ENCODE assay signal across 16 cellular contexts in genomic region chr9:133738806-133739150, GRCh38. TPM values are rescaled to one million over a fixed set of nuclear protein-coding genes. Genes with fewer than 3 reads are reported as not detected.
DNase-seq lines count a peak whose midpoint lies in the region; ATAC-seq and TF ChIP-seq lines count a peak whose summit lies in the region.
"Had no signal": no experiment of that assay in that cellular context is flagged by ENCODE, and none has a peak within 500 bp of the region (broad histone marks: within the 10 kb centered on the region; RNA-seq: fewer than 3 reads in every experiment).

No MANE protein-coding gene starts in this region.

- DNase-seq in natural killer cell: no peak
- DNase-seq in natural killer cell treated with Interleukin-12 subunit alpha and Interleukin-12 subunit beta and Interleukin-15 and Interleukin-18, amount 100 ng/mL, for 72 hours (ENCODE audit: low spot score): no peak
- no peak for DNase-seq in effector memory CD8-positive, alpha-beta T cell
- no peak for DNase-seq in naive thymus-derived CD4-positive, alpha-beta T cell
- no peak for DNase-seq in UCSD-AML1 (lab: John Stamatoyannopoulos, UW; ENCODE audit: unreplicated experiment)
- no peak for DNase-seq in NCI-H446 treated with DMSO at 0.1 percent for 48 hours (lab: John Stamatoyannopoulos, UW)
- DNase-seq in HCEC 1CT: no peak
- DNase-seq: effector CD4-positive, alpha-beta T cell; HFFc6; left ventricle myocardium inferior; NCI-H187 treated with DMSO at 0.1 percent for 48 hours had no signal

- intact Hi-C loops in natural killer cell (cut with micrococcal nuclease): no loop called here
- intact Hi-C loops in naive thymus-derived CD4-positive, alpha-beta T cell (cut with micrococcal nuclease): no loop called here

- H3K36me3 ChIP-seq in naive thymus-derived CD4-positive, alpha-beta T cell (ENCODE audit: control insufficient read depth in 2 of 3, insufficient read depth in 3 of 3, low read length in 3 of 3): no peaks in the 10 kb centered on the region
- H3K36me3 ChIP-seq: left ventricle myocardium inferior had no signal

- H3K27ac Mint-ChIP-seq in natural killer cell: peak overlapping the region in 1 of 2 donors; percentile 79
- H3K27ac Mint-ChIP-seq in natural killer cell treated with Interleukin-12 subunit alpha and Interleukin-12 subunit beta and Interleukin-15 and Interleukin-18, amount 100 ng/mL, for 72 hours: peak overlapping the region in 1 of 2 donors; percentile 45
- peak overlapping the region; percentile 13 to 82 for H3K27ac Mint-ChIP-seq in effector memory CD8-positive, alpha-beta T cell
- no peak overlapping the region for H3K27ac Mint-ChIP-seq in naive thymus-derived CD4-positive, alpha-beta T cell
- H3K27ac Mint-ChIP-seq: activated CD4-positive, alpha-beta T cell treated with anti-CD3 and anti-CD28 coated beads, Interleukin-2, amount 10 ng/mL, durations not matched to agents 24 days and 14 days; CD14-positive monocyte; HFFc6 had no signal

- POLR2A ChIA-PET in naive thymus-derived CD4-positive, alpha-beta T cell (lab: Charles Lee): no interaction called here

- CTCF ChIA-PET in naive thymus-derived CD4-positive, alpha-beta T cell (lab: Charles Lee): interaction anchor here (0.9 to 1.3 kb wide), 2 partner anchors 8 to 12 kb away, joined by 3 to 4 read pairs; no protein-coding TSS in a partner anchor

- H3K4me3 ChIP-seq in naive thymus-derived CD4-positive, alpha-beta T cell (ENCODE audit: low read length): peak overlapping the region; percentile 31

- H3K9me3 Mint-ChIP-seq in natural killer cell: no peaks in the 10 kb centered on the region
- H3K9me3 Mint-ChIP-seq in natural killer cell treated with Interleukin-12 subunit alpha and Interleukin-12 subunit beta and Interleukin-15 and Interleukin-18, amount 100 ng/mL, for 72 hours: no peaks in the 10 kb centered on the region
- no peaks in the 10 kb centered on the region for H3K9me3 Mint-ChIP-seq in effector memory CD8-positive, alpha-beta T cell
- H3K9me3 Mint-ChIP-seq in naive thymus-derived CD4-positive, alpha-beta T cell: no peaks in the 10 kb centered on the region
- H3K9me3 Mint-ChIP-seq: activated CD4-positive, alpha-beta T cell treated with anti-CD3 and anti-CD28 coated beads, Interleukin-2, amount 10 ng/mL, durations not matched to agents 24 days and 14 days; HFFc6 had no signal

- H3K27me3 Mint-ChIP-seq in natural killer cell (ENCODE audit: low read depth in 2 of 2): no peaks in the 10 kb centered on the region
- peaks cover 0 to under 1% of the 10 kb centered on the region in 2 donors for H3K27me3 Mint-ChIP-seq in natural killer cell treated with Interleukin-12 subunit alpha and Interleukin-12 subunit beta and Interleukin-15 and Interleukin-18, amount 100 ng/mL, for 72 hours
- no peaks in the 10 kb centered on the region for H3K27me3 Mint-ChIP-seq in effector memory CD8-positive, alpha-beta T cell
- no peaks in the 10 kb centered on the region for H3K27me3 Mint-ChIP-seq in naive thymus-derived CD4-positive, alpha-beta T cell
- H3K27me3 Mint-ChIP-seq: activated CD4-positive, alpha-beta T cell treated with anti-CD3 and anti-CD28 coated beads, Interleukin-2, amount 10 ng/mL, durations not matched to agents 24 days and 14 days had no signal

- peak overlapping the region; percentile 66 for H3K4me3 Mint-ChIP-seq in natural killer cell
- no peak overlapping the region for H3K4me3 Mint-ChIP-seq in natural killer cell treated with Interleukin-12 subunit alpha and Interleukin-12 subunit beta and Interleukin-15 and Interleukin-18, amount 100 ng/mL, for 72 hours
- peak overlapping the region; percentile 53 to 70 for H3K4me3 Mint-ChIP-seq in effector memory CD8-positive, alpha-beta T cell
- peak overlapping the region in 5 of 10 donors; percentile 44 to 62 (median 60) for H3K4me3 Mint-ChIP-seq in naive thymus-derived CD4-positive, alpha-beta T cell
- H3K4me3 Mint-ChIP-seq: activated CD4-positive, alpha-beta T cell treated with anti-CD3 and anti-CD28 coated beads, Interleukin-2, amount 10 ng/mL, durations not matched to agents 24 days and 14 days had no signal

- H3K27ac ChIP-seq in naive thymus-derived CD4-positive, alpha-beta T cell (ENCODE audit: low read depth, low read length): no peak overlapping the region
- H3K27ac ChIP-seq: left ventricle myocardium inferior, RWPE1 had no signal

- no peaks in the 10 kb centered on the region for H3K9me3 ChIP-seq in naive thymus-derived CD4-positive, alpha-beta T cell (ENCODE audit: control insufficient read depth in 2 of 3, low read length in 3 of 3)
- H3K9me3 ChIP-seq: left ventricle myocardium inferior had no signal

- H3K4me1 ChIP-seq in naive thymus-derived CD4-positive, alpha-beta T cell (ENCODE audit: control insufficient read depth in 2 of 2, insufficient read depth in 2 of 2, low read length in 2 of 2): peaks cover 3 to 6% of the 10 kb centered on the region in 2 donors

- no peaks in the 10 kb centered on the region for H3K27me3 ChIP-seq in naive thymus-derived CD4-positive, alpha-beta T cell (ENCODE audit: control insufficient read depth in 2 of 2, insufficient read depth in 2 of 2, low read length in 2 of 2)

- H3K4me1 Mint-ChIP-seq in natural killer cell: peaks cover 6 to 16% of the 10 kb centered on the region in 2 donors
- peaks cover 0 to 2% of the 10 kb centered on the region in 2 donors for H3K4me1 Mint-ChIP-seq in natural killer cell treated with Interleukin-12 subunit alpha and Interleukin-12 subunit beta and Interleukin-15 and Interleukin-18, amount 100 ng/mL, for 72 hours (ENCODE audit: low read depth in 2 of 2)
- peaks cover 3 to 8% of the 10 kb centered on the region in 2 donors for H3K4me1 Mint-ChIP-seq in effector memory CD8-positive, alpha-beta T cell (ENCODE audit: low read depth in 2 of 2)
- peaks cover 2 to 11% (median 5%) of the 10 kb centered on the region in 7 donors for H3K4me1 Mint-ChIP-seq in naive thymus-derived CD4-positive, alpha-beta T cell
- H3K4me1 Mint-ChIP-seq: activated CD4-positive, alpha-beta T cell treated with anti-CD3 and anti-CD28 coated beads, Interleukin-2, amount 10 ng/mL, durations not matched to agents 24 days and 14 days had no signal

- no peak for TF ChIP-seq CTCF in natural killer cell (IDR thresholded peaks at IDR 0.05)

- ATAC-seq in natural killer cell (no peak), GM21515 (IDR thresholded peaks at IDR 0.05; ENCODE audit: unreplicated experiment) (no peak)
- no peak for ATAC-seq in natural killer cell treated with Interleukin-12 subunit alpha and Interleukin-12 subunit beta and Interleukin-15 and Interleukin-18, amount 100 ng/mL, for 72 hours
- no peak for ATAC-seq in effector memory CD8-positive, alpha-beta T cell (replicated peaks)
- no peak for ATAC-seq in naive thymus-derived CD4-positive, alpha-beta T cell

- no peaks in the 10 kb centered on the region for H3K36me3 Mint-ChIP-seq in natural killer cell
- no peaks in the 10 kb centered on the region for H3K36me3 Mint-ChIP-seq in natural killer cell treated with Interleukin-12 subunit alpha and Interleukin-12 subunit beta and Interleukin-15 and Interleukin-18, amount 100 ng/mL, for 72 hours
- H3K36me3 Mint-ChIP-seq in effector memory CD8-positive, alpha-beta T cell (ENCODE audit: insufficient read depth): peaks cover 2% of the 10 kb centered on the region
- H3K36me3 Mint-ChIP-seq in naive thymus-derived CD4-positive, alpha-beta T cell: no peaks in the 10 kb centered on the region
- H3K36me3 Mint-ChIP-seq: CD14-positive monocyte had no signal

RNA-seq across cellular contexts. Expression of gene SARDH, which starts 0.6 kb away (rescaled TPM):
- 1 to 10 TPM; 2.2 to 6.8 (median 4.1) TPM for total RNA-seq in natural killer cell
- under 1 TPM; 0.36 to 0.38 TPM for total RNA-seq in natural killer cell treated with Interleukin-12 subunit alpha and Interleukin-12 subunit beta and Interleukin-15 and Interleukin-18, amount 100 ng/mL, for 72 hours
- total RNA-seq in naive thymus-derived CD4-positive, alpha-beta T cell: 10 to 100 TPM in 3 of 5 experiments, 1 to 10 TPM in 1, under 1 TPM in 1; 0.73 to 27.2 (median 16.5) TPM
- polyA plus RNA-seq in naive thymus-derived CD4-positive, alpha-beta T cell: 10 to 100 TPM; 10.2 to 11.0 TPM
- total RNA-seq: K562 had no signal
- polyA plus RNA-seq: CD14-positive monocyte had no signal

Comparison
In these comparisons a context has a peak if more than half of its experiments do, and no peak if none do; other contexts are left out.
1. H3K27ac Mint-ChIP-seq: peak in effector memory CD8-positive, alpha-beta T cell (2 of 2); none in naive thymus-derived CD4-positive, alpha-beta T cell (0 of 9).